Comparison of ENCODE assay signal across 18 cellular contexts in genomic region chr11:31801298-31801702, GRCh38. TPM values are rescaled to one million over a fixed set of nuclear protein-coding genes. Genes with fewer than 3 reads are reported as not detected.
DNase-seq lines count a peak whose midpoint lies in the region; ATAC-seq, FAIRE-seq and TF ChIP-seq lines count a peak whose summit lies in the region.
"Had no signal": no experiment of that assay in that cellular context is flagged by ENCODE, and none has a peak within 500 bp of the region (broad histone marks: within the 10 kb centered on the region; RNA-seq: fewer than 3 reads in every experiment).

No MANE protein-coding gene starts in this region.

- H3F3A ChIP-seq in SK-N-SH (replicated peaks; ENCODE audit: insufficient read depth) = peaks cover 4% of the 10 kb centered on the region

- H4K20me1 ChIP-seq in SK-N-SH (ENCODE audit: insufficient read depth) (no peaks in the 10 kb centered on the region), astrocyte (ENCODE audit: insufficient read depth, low read length) (peaks cover 8% of the 10 kb centered on the region)

- H3K27ac ChIP-seq in SK-N-SH (ENCODE audit: low read depth in 2 of 2, low read length in 1 of 2) (no peak overlapping the region), astrocyte (ENCODE audit: low read depth, low read length) (no peak overlapping the region)
- no peak overlapping the region for H3K27ac ChIP-seq in effector memory CD4-positive, alpha-beta T cell (ENCODE audit: insufficient read depth, low read length, poor library complexity, severe bottlenecking)
- H3K27ac ChIP-seq: 22Rv1; BLaER1 treated with 17β-estradiol and CSF1 and Interleukin-3, amounts not matched to agents 10 nM and 100 nM; HL-60; PC-9 had no signal

- peaks cover 98% of the 10 kb centered on the region for H3K27me3 ChIP-seq in SK-N-SH (ENCODE audit: insufficient read depth)
- H3K27me3 ChIP-seq in astrocyte (ENCODE audit: insufficient read depth, low read length) = peaks cover 59% of the 10 kb centered on the region
- peaks cover 92% of the 10 kb centered on the region for H3K27me3 ChIP-seq in effector memory CD4-positive, alpha-beta T cell (replicated peaks; ENCODE audit: control insufficient read depth, insufficient read depth, low read length, poor library complexity, severe bottlenecking)

- H3K4me1 ChIP-seq in SK-N-SH (ENCODE audit: control insufficient read depth in 1 of 2, insufficient read depth in 2 of 2, low read depth in 1 of 2, low read length in 1 of 2) = peaks cover 0 to 3% of the 10 kb centered on the region in 2 experiments; a peak in 1 of 4 replicates
- peaks cover 26% of the 10 kb centered on the region for H3K4me1 ChIP-seq in astrocyte (ENCODE audit: insufficient read depth, low read length)
- peaks cover 34% of the 10 kb centered on the region for H3K4me1 ChIP-seq in effector memory CD4-positive, alpha-beta T cell (ENCODE audit: control insufficient read depth, insufficient read depth, low read length, poor library complexity, severe bottlenecking)

- H3K9me3 ChIP-seq in SK-N-SH (no peaks in the 10 kb centered on the region), astrocyte (ENCODE audit: insufficient read depth, low read depth, low read length) (no peaks in the 10 kb centered on the region)
- no peaks in the 10 kb centered on the region for H3K9me3 ChIP-seq in effector memory CD4-positive, alpha-beta T cell (ENCODE audit: control insufficient read depth, low read length)

- no peak for FAIRE-seq in astrocyte (lab: Jason Lieb, UNC)

- WGBS in SK-N-SH (ENCODE audit: low lambda C conversion rate) = 15% methylated on average over 9 of the region's 9 CpGs

- H3K4me3 Mint-ChIP-seq in astrocyte (ENCODE audit: unreplicated experiment) (no peak overlapping the region), type B pancreatic cell (peak overlapping the region; percentile 40)

- H3K9me3 Mint-ChIP-seq in astrocyte (ENCODE audit: unreplicated experiment) = peaks cover 38% of the 10 kb centered on the region
- no peaks in the 10 kb centered on the region for H3K9me3 Mint-ChIP-seq in type B pancreatic cell

- POLR2A ChIA-PET in SK-N-SH (lab: Yijun Ruan, JAX) = no interaction called here

- H3K27me3 Mint-ChIP-seq in astrocyte (ENCODE audit: low read depth, unreplicated experiment) (peaks cover 80% of the 10 kb centered on the region), type B pancreatic cell (peaks cover 96% of the 10 kb centered on the region)

- H3K36me3 Mint-ChIP-seq in astrocyte (ENCODE audit: low read depth, unreplicated experiment) (peaks cover 9% of the 10 kb centered on the region), type B pancreatic cell (peaks cover 3% of the 10 kb centered on the region)

- H3K4me3 ChIP-seq in SK-N-SH (ENCODE audit: low read depth in 2 of 2, low read length in 1 of 2) (no peak overlapping the region), astrocyte (ENCODE audit: insufficient read depth, low read depth, low read length) (no peak overlapping the region)
- H3K4me3 ChIP-seq in effector memory CD4-positive, alpha-beta T cell (ENCODE audit: insufficient read depth, low read depth, low read length, poor library complexity, severe bottlenecking) = no peak overlapping the region
- H3K4me3 ChIP-seq: BLaER1 treated with 17β-estradiol and CSF1 and Interleukin-3, amounts not matched to agents 10 nM and 100 nM; PC-9 had no signal

- no peaks in the 10 kb centered on the region for H3K79me2 ChIP-seq in SK-N-SH (ENCODE audit: insufficient read depth)
- peaks cover 73% of the 10 kb centered on the region for H3K79me2 ChIP-seq in astrocyte (ENCODE audit: insufficient read depth, low read length)

- CTCF ChIA-PET in SK-N-SH (lab: Yijun Ruan, JAX) = interaction anchor here (1.3 to 1.6 kb wide), 3 partner anchors 17 to 160 kb away, joined by 3 to 5 read pairs (median 4); no protein-coding TSS in a partner anchor

- H3K9ac ChIP-seq in SK-N-SH (no peak overlapping the region), astrocyte (ENCODE audit: low read length) (no peak overlapping the region)
- H3K9ac ChIP-seq: BLaER1 treated with 17β-estradiol and CSF1 and Interleukin-3, amounts not matched to agents 10 nM and 100 nM had no signal

- no peak for TF ChIP-seq RAD21 in SK-N-SH (IDR thresholded peaks at IDR 0.05; ENCODE audit: low read length)

- no peaks in the 10 kb centered on the region for H3K36me3 ChIP-seq in SK-N-SH (replicated peaks in 1 of 2; ENCODE audit: control insufficient read depth in 1 of 2, insufficient read depth in 2 of 2, low read length in 1 of 2)
- peaks cover 2% of the 10 kb centered on the region for H3K36me3 ChIP-seq in astrocyte (ENCODE audit: insufficient read depth, low read length)
- H3K36me3 ChIP-seq in effector memory CD4-positive, alpha-beta T cell (ENCODE audit: control insufficient read depth, insufficient read depth, low read length) = no peaks in the 10 kb centered on the region
- H3K36me3 ChIP-seq: BLaER1 treated with 17β-estradiol and CSF1 and Interleukin-3, amounts not matched to agents 10 nM and 100 nM had no signal

- peak; percentile 21 for DNase-seq in SK-N-SH
- no peak for DNase-seq in astrocyte (ENCODE audit: low read depth)
- DNase-seq in left kidney (ENCODE audit: low read depth, low spot score) = peak; percentile 22
- no peak for DNase-seq in type B pancreatic cell (ENCODE audit: extremely low spot score, unreplicated experiment)
- no peak for DNase-seq in H4 (ENCODE audit: low spot score)
- no peak for DNase-seq in effector memory CD4-positive, alpha-beta T cell
- DNase-seq: DMS 273 treated with DMSO at 0.1 percent for 48 hours, KG1, NCI-H1048, NCI-H146, NCI-H2081 treated with DMSO at 0.1 percent for 48 hours, NCI-H748 treated with DMSO at 0.1 percent for 48 hours, PC-9 had no signal

- ATAC-seq in SK-N-SH treated with all-trans-retinoic acid at 6 μM for 48 hours (no peak), HG03378 (IDR thresholded peaks at IDR 0.05; ENCODE audit: unreplicated experiment) (no peak)

- no peak overlapping the region for H2AFZ ChIP-seq in SK-N-SH (ENCODE audit: low read depth)
- H2AFZ ChIP-seq in astrocyte (ENCODE audit: low read depth, low read length) = no peak overlapping the region
- H2AFZ ChIP-seq: PC-9 had no signal

- TF ChIP-seq EP300 in SK-N-SH (IDR thresholded peaks at IDR 0.05; ENCODE audit: borderline replicate concordance in 1 of 2, low read depth in 1 of 2, low read length in 1 of 2) = no peak

- no peak for TF ChIP-seq CTCF in SK-N-SH (IDR thresholded peaks at IDR 0.05)
- TF ChIP-seq CTCF in astrocyte (IDR thresholded peaks at IDR 0.05; ENCODE audit: insufficient read depth, low read depth, low read length) = no peak
- no peak for TF ChIP-seq CTCF in type B pancreatic cell (conservative IDR thresholded peaks at IDR 0.05)

- H3K4me1 Mint-ChIP-seq in astrocyte (ENCODE audit: low read depth, unreplicated experiment) (peaks cover 2% of the 10 kb centered on the region), type B pancreatic cell (ENCODE audit: unreplicated experiment) (peaks cover 22% of the 10 kb centered on the region)

- H3K27ac Mint-ChIP-seq in astrocyte (ENCODE audit: unreplicated experiment) = peak overlapping the region; percentile 41
- no peak overlapping the region for H3K27ac Mint-ChIP-seq in type B pancreatic cell

- H3K4me2 ChIP-seq in SK-N-SH (no peak overlapping the region), astrocyte (ENCODE audit: low read length) (peak overlapping the region; percentile 45)
- H3K4me2 ChIP-seq: BLaER1 treated with 17β-estradiol and CSF1 and Interleukin-3, amounts not matched to agents 10 nM and 100 nM; PC-9 had no signal

- no peaks in the 10 kb centered on the region for H3K9me2 ChIP-seq in SK-N-SH

TF ChIP-seq in SK-N-SH, 30 proteins besides CTCF, POLR2A, EP300 and RAD21:
- TF ChIP-seq ELF1 (IDR thresholded peaks at IDR 0.05) (no peak), EZH2phosphoT487 (IDR thresholded peaks at IDR 0.05; ENCODE audit: borderline replicate concordance, low read depth) (no peak)

TF ChIP-seq in SK-N-SH treated with all-trans-retinoic acid at 6 μM for 48 hours, 23 proteins besides CTCF, POLR2A, EP300 and RAD21 (continues in another document):
- no peak for TF ChIP-seq RARB (CRISPR knock-in tag; IDR thresholded peaks at IDR 0.05)
- no peak for TF ChIP-seq SNAI2 (CRISPR knock-in tag; IDR thresholded peaks at IDR 0.05)
- no peak for TF ChIP-seq BACH2 (CRISPR knock-in tag; IDR thresholded peaks at IDR 0.05; ENCODE audit: borderline replicate concordance)
- TF ChIP-seq ZC3H10 (CRISPR knock-in tag; IDR thresholded peaks at IDR 0.05) = no peak
- no peak for TF ChIP-seq OSR1 (CRISPR knock-in tag; IDR thresholded peaks at IDR 0.05)
- no peak for TF ChIP-seq TOX (CRISPR knock-in tag; IDR thresholded peaks at IDR 0.05; ENCODE audit: borderline replicate concordance)
- no peak for TF ChIP-seq GLIS3 (CRISPR knock-in tag; IDR thresholded peaks at IDR 0.05)
- TF ChIP-seq PPARA (CRISPR knock-in tag; IDR thresholded peaks at IDR 0.05; ENCODE audit: borderline replicate concordance) = no peak
- TF ChIP-seq ISL1 (CRISPR knock-in tag; IDR thresholded peaks at IDR 0.05) = no peak
- TF ChIP-seq CSRNP3 (CRISPR knock-in tag; IDR thresholded peaks at IDR 0.05) = no peak
- no peak for TF ChIP-seq ARNTL (CRISPR knock-in tag; IDR thresholded peaks at IDR 0.05; ENCODE audit: borderline replicate concordance, low read depth)
- TF ChIP-seq CSDC2 (CRISPR knock-in tag; IDR thresholded peaks at IDR 0.05) = no peak

RNA-seq across cellular contexts. Expression of gene PAX6, which starts 9.8 kb away (rescaled TPM):
- not detected in 2 replicates for polyA plus RNA-seq in SK-N-SH (2012; rRNA removed)
- polyA plus RNA-seq in SK-N-SH (2012; cell fraction: cytosol; rRNA removed) = not detected in 2 replicates
- polyA plus RNA-seq in SK-N-SH (2012; cell fraction: nucleus; rRNA removed) = not detected in 2 replicates
- total RNA-seq in astrocyte (3.9 and 12.2 TPM in 2 replicates), type B pancreatic cell (ENCODE audit: low replicate concordance) (18.9 and 23.8 TPM in 2 replicates)
- 0.06 and 0.21 TPM in 2 replicates for total RNA-seq in H4 (2014; rRNA removed; shearing (Covaris generic))

Comparison
In these comparisons a context has a peak if more than half of its experiments do, and no peak if none do; other contexts are left out.
1. DNase-seq: peak in SK-N-SH (single experiment) and left kidney (single experiment); none in astrocyte (single experiment), type B pancreatic cell (single experiment), H4 (single experiment) and effector memory CD4-positive, alpha-beta T cell (0 of 3).